2 cellular contexts compared by ENCODE assay signal in genomic region chr4:76851375-76851774, GRCh38.
TF ChIP-seq lines count a peak whose summit lies in the region.

No MANE protein-coding gene starts in this region.

TF ChIP-seq in GM23338, 12 proteins besides CTCF, POLR2A, EP300 and RAD21 (continued from another document):
- TF ChIP-seq, protein P1, sequence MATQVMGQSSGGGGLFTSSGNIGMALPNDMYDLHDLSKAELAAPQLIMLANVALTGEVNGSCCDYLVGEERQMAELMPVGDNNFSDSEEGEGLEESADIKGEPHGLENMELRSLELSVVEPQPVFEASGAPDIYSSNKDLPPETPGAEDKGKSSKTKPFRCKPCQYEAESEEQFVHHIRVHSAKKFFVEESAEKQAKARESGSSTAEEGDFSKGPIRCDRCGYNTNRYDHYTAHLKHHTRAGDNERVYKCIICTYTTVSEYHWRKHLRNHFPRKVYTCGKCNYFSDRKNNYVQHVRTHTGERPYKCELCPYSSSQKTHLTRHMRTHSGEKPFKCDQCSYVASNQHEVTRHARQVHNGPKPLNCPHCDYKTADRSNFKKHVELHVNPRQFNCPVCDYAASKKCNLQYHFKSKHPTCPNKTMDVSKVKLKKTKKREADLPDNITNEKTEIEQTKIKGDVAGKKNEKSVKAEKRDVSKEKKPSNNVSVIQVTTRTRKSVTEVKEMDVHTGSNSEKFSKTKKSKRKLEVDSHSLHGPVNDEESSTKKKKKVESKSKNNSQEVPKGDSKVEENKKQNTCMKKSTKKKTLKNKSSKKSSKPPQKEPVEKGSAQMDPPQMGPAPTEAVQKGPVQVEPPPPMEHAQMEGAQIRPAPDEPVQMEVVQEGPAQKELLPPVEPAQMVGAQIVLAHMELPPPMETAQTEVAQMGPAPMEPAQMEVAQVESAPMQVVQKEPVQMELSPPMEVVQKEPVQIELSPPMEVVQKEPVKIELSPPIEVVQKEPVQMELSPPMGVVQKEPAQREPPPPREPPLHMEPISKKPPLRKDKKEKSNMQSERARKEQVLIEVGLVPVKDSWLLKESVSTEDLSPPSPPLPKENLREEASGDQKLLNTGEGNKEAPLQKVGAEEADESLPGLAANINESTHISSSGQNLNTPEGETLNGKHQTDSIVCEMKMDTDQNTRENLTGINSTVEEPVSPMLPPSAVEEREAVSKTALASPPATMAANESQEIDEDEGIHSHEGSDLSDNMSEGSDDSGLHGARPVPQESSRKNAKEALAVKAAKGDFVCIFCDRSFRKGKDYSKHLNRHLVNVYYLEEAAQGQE (IDR thresholded peaks at IDR 0.05; ENCODE audit: unreplicated experiment), result no peak
- TF ChIP-seq EZH2 (IDR thresholded peaks at IDR 0.05; ENCODE audit: low read depth, unreplicated experiment), result no peak
- no peak for TF ChIP-seq EZH2phosphoT487 (IDR thresholded peaks at IDR 0.05; ENCODE audit: unreplicated experiment)
- no peak for TF ChIP-seq ZNF331 (CRISPR knock-in tag; IDR thresholded peaks at IDR 0.05; ENCODE audit: low read depth)
- no peak for TF ChIP-seq STAT1 (IDR thresholded peaks at IDR 0.05; ENCODE audit: unreplicated experiment)

TF ChIP-seq in H1, 55 proteins besides CTCF, POLR2A, EP300 and RAD21 (continued from another document):
- no peak for TF ChIP-seq E2F6 (IDR thresholded peaks at IDR 0.05)
- TF ChIP-seq ASH2L (IDR thresholded peaks at IDR 0.05; ENCODE audit: low read length), result no peak
- no peak for TF ChIP-seq YY1 (IDR thresholded peaks at IDR 0.05; ENCODE audit: low read depth, low read length)
- no peak for TF ChIP-seq NRF1 (IDR thresholded peaks at IDR 0.05; ENCODE audit: low read depth, low read length)
- no peak for TF ChIP-seq RBBP5 (IDR thresholded peaks at IDR 0.05; ENCODE audit: borderline replicate concordance, low read depth, low read length)
- no peak for TF ChIP-seq KDM4A (IDR thresholded peaks at IDR 0.05; ENCODE audit: low read depth, low read length, severe bottlenecking)
- TF ChIP-seq TAF1 (IDR thresholded peaks at IDR 0.05; ENCODE audit: low read depth, low read length), result no peak
- no peak for TF ChIP-seq PHF8 (conservative IDR thresholded peaks at IDR 0.05; ENCODE audit: low read depth, low read length)
- TF ChIP-seq HDAC6 (IDR thresholded peaks at IDR 0.05; ENCODE audit: low read depth, low read length), result no peak
- TF ChIP-seq SP2 (IDR thresholded peaks at IDR 0.05; ENCODE audit: low read length), result no peak
- TF ChIP-seq GTF2F1 (IDR thresholded peaks at IDR 0.05; ENCODE audit: borderline replicate concordance, low read depth, low read length), result no peak
- no peak for TF ChIP-seq MAFK (IDR thresholded peaks at IDR 0.05; ENCODE audit: low read depth, low read length)
